In the genomic region with DNA sequence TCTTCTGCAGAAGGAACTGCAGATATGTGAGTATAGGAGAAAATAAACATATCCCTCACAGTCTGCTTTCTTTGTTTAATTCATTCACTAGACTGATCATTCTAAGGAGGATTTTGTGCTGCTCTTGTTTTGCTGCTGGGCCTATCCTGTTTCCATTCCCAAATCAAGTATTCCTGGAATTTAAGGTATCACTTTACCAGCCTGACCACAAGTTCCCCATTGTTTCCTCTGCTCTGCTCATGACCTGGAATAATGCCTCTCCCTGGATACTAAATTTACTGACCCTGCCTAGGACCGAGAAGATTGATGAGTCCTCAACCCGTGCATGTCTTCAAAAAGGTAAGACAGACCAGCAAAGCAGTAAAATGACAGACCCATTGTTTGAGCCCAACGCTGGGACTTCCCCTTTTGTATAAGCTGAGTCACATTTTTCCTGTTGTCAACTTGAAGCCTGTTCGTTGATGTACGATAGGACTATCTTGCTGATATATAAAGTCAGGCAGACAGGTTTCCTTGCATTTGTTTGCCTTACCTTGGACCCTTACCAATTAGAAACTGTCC, we compare ENCODE assay signal across 8 cellular contexts.
DNase-seq lines count a peak whose midpoint lies in the region; ATAC-seq and TF ChIP-seq lines count a peak whose summit lies in the region.

No MANE protein-coding gene starts in this region.

- no peaks in the 10 kb centered on the region for H3F3A ChIP-seq in smooth muscle cell (ENCODE audit: low read depth)

- peak; percentile 52 for DNase-seq in KG1 (lab: John Stamatoyannopoulos, UW)
- peak; percentile 9 for DNase-seq in activated CD4-positive, alpha-beta T cell treated with anti-CD3 and anti-CD28 coated beads for 1 hour
- DNase-seq in glomerular endothelial cell (ENCODE audit: extremely low read depth, low read depth, low spot score), result peak; percentile 48
- DNase-seq in smooth muscle cell (lab: John Stamatoyannopoulos, UW; ENCODE audit: unreplicated experiment), result no peak
- DNase-seq in cerebellar cortex (ENCODE audit: low spot score), result no peak
- no peak for DNase-seq in NCI-H82 (lab: John Stamatoyannopoulos, UW)

- H3K27me3 ChIP-seq in smooth muscle cell (ENCODE audit: low read depth), result no peaks in the 10 kb centered on the region

- H2AFZ ChIP-seq in smooth muscle cell (ENCODE audit: low read depth), result no peak overlapping the region

- 54% methylated on average over 5 of the region's 5 CpGs for WGBS in smooth muscle cell (ENCODE audit: low lambda C conversion rate)

- no peaks in the 10 kb centered on the region for H3K79me2 ChIP-seq in smooth muscle cell (ENCODE audit: low read depth)

- H3K36me3 ChIP-seq in smooth muscle cell (ENCODE audit: low read depth), result no peaks in the 10 kb centered on the region

- no peak for TF ChIP-seq CTCF in smooth muscle cell (IDR thresholded peaks at IDR 0.05; ENCODE audit: borderline replicate concordance, insufficient read depth, poor library complexity, severe bottlenecking)

- H3K4me1 ChIP-seq in smooth muscle cell (ENCODE audit: low read depth), result peaks cover 3% of the 10 kb centered on the region

- peak; percentile 27 for ATAC-seq in GM21619 (IDR thresholded peaks at IDR 0.05; ENCODE audit: unreplicated experiment)

- H3K9me3 ChIP-seq in smooth muscle cell (replicated peaks; ENCODE audit: low read depth), result no peaks in the 10 kb centered on the region

- peak overlapping the region; percentile 17 for H3K27ac ChIP-seq in smooth muscle cell (ENCODE audit: low read depth)

- H3K4me3 ChIP-seq in GM08714 (ENCODE audit: low read length), result peak overlapping the region; percentile 71; the same call in 1 of the 2 replicates
- no peak overlapping the region for H3K4me3 ChIP-seq in smooth muscle cell

- no peak overlapping the region for H3K9ac ChIP-seq in smooth muscle cell (ENCODE audit: low read depth)

- no peak overlapping the region for H3K4me2 ChIP-seq in smooth muscle cell

- H4K20me1 ChIP-seq in smooth muscle cell (ENCODE audit: low read depth), result no peaks in the 10 kb centered on the region

Comparison
In these comparisons a context has a peak if more than half of its experiments do, and no peak if none do; other contexts are left out.
1. DNase-seq: peak in KG1 (single experiment), activated CD4-positive, alpha-beta T cell treated with anti-CD3 and anti-CD28 coated beads for 1 hour (single experiment) and glomerular endothelial cell (single experiment); none in smooth muscle cell (single experiment), cerebellar cortex (single experiment) and NCI-H82 (single experiment).